25 cellular contexts compared by ENCODE assay signal in genomic region chr3:58441514-58442450, GRCh38.
"Had no signal": no experiment of that assay in that cellular context is flagged by ENCODE, and none has a peak within 500 bp of the region (broad histone marks: within the 10 kb centered on the region; RNA-seq: fewer than 3 reads in every experiment).

No MANE protein-coding gene starts in this region.

- DNase-seq: activated CD4-positive, alpha-beta T cell treated with anti-CD3 and anti-CD28 coated beads for 48 hours; activated CD4-positive, alpha-beta T cell treated with anti-CD3 and anti-CD28 coated beads, Interleukin-2, amount 50 U/mL, for 48 hours; activated CD4-positive, CD25-positive, alpha-beta regulatory T cell treated with anti-CD3 and anti-CD28 coated beads, Interleukin-2, amount 50 U/mL, for 72 hours; activated CD8-positive, alpha-beta memory T cell treated with anti-CD3 and anti-CD28 coated beads, Interleukin-2, amount 10 ng/mL, durations not matched to agents 7 days and 5 days; activated effector memory CD4-positive, alpha-beta T cell treated with anti-CD3 and anti-CD28 coated beads, Interleukin-2, amount 50 U/mL, for 16 hours; activated naive CD4-positive, alpha-beta T cell treated with Interleukin-2 at 50 U/mL for 16 hours; activated naive CD8-positive, alpha-beta T cell treated with anti-CD3 and anti-CD28 coated beads, Interleukin-2, amount 50 U/mL, for 24 hours; activated T-cell treated with anti-CD3 and anti-CD28 coated beads, Interleukin-2, amount 50 U/mL, for 24 hours; amniotic stem cell; MG63; MV-4-11; NCI-H1092 treated with DMSO at 0.1 percent for 48 hours; NCI-H1417 treated with DMSO at 0.1 percent for 48 hours; NCI-H1694; NCI-H2029 treated with DMSO at 0.1 percent for 48 hours; NCI-H510A treated with DMSO at 0.1 percent for 48 hours; NCI-H69; Peyer's patch; SHP77 had no signal

- H3K27ac Mint-ChIP-seq: activated CD8-positive, alpha-beta memory T cell treated with anti-CD3 and anti-CD28 coated beads, Interleukin-2, amount 10 ng/mL, durations not matched to agents 7 days and 5 days; activated naive CD4-positive, alpha-beta T cell treated with anti-CD3 and anti-CD28 coated beads, Interleukin-2, amount 50 U/mL, for 72 hours; activated naive CD8-positive, alpha-beta T cell treated with anti-CD3 and anti-CD28 coated beads, Interleukin-2, amount 50 U/mL, for 24 hours; activated T-cell treated with anti-CD3 and anti-CD28 coated beads, Interleukin-2, amount 50 U/mL, for 24 hours; T-helper 1 cell treated with Interleukin-12 subunit alpha and Interleukin-12 subunit beta and Interleukin-4 antibody, amounts not matched to agents 30 μg/mL and 1 μg/mL, for 36 hours had no signal

- H3K27me3 ChIP-seq: ascending aorta, MG63, Peyer's patch, SJSA1 had no signal

- H3K36me3 Mint-ChIP-seq: activated CD8-positive, alpha-beta memory T cell treated with anti-CD3 and anti-CD28 coated beads, Interleukin-2, amount 10 ng/mL, durations not matched to agents 7 days and 5 days; activated naive CD4-positive, alpha-beta T cell treated with anti-CD3 and anti-CD28 coated beads, Interleukin-2, amount 50 U/mL, for 72 hours; brain had no signal

- H3K4me2 ChIP-seq: KMS-11 had no signal

- H3K36me3 ChIP-seq: ascending aorta, MG63, Peyer's patch, SJSA1 had no signal

- H3K27ac ChIP-seq: ascending aorta, KMS-11, Peyer's patch, SJSA1 had no signal

- H3K4me1 ChIP-seq: ascending aorta, Peyer's patch, SJSA1 had no signal

- ATAC-seq: activated CD8-positive, alpha-beta memory T cell treated with anti-CD3 and anti-CD28 coated beads, Interleukin-2, amount 10 ng/mL, durations not matched to agents 7 days and 5 days; activated naive CD4-positive, alpha-beta T cell treated with anti-CD3 and anti-CD28 coated beads, Interleukin-2, amount 50 U/mL, for 72 hours; activated naive CD8-positive, alpha-beta T cell treated with anti-CD3 and anti-CD28 coated beads, Interleukin-2, amount 50 U/mL, for 24 hours had no signal

- H3K9me3 ChIP-seq: ascending aorta, MG63, Peyer's patch, SJSA1 had no signal

- H3K27me3 Mint-ChIP-seq: activated naive CD8-positive, alpha-beta T cell treated with anti-CD3 and anti-CD28 coated beads, Interleukin-2, amount 50 U/mL, for 24 hours; activated T-cell treated with anti-CD3 and anti-CD28 coated beads, Interleukin-2, amount 50 U/mL, for 24 hours had no signal

- H3K9me3 Mint-ChIP-seq: activated naive CD4-positive, alpha-beta T cell treated with anti-CD3 and anti-CD28 coated beads, Interleukin-2, amount 50 U/mL, for 72 hours; activated naive CD8-positive, alpha-beta T cell treated with anti-CD3 and anti-CD28 coated beads, Interleukin-2, amount 50 U/mL, for 24 hours; activated T-cell treated with anti-CD3 and anti-CD28 coated beads, Interleukin-2, amount 50 U/mL, for 24 hours; brain; T-helper 1 cell treated with Interleukin-12 subunit alpha and Interleukin-12 subunit beta and Interleukin-4 antibody, amounts not matched to agents 30 μg/mL and 1 μg/mL, for 36 hours had no signal

- H3K4me1 Mint-ChIP-seq: activated CD8-positive, alpha-beta memory T cell treated with anti-CD3 and anti-CD28 coated beads, Interleukin-2, amount 10 ng/mL, durations not matched to agents 7 days and 5 days; activated naive CD8-positive, alpha-beta T cell treated with anti-CD3 and anti-CD28 coated beads, Interleukin-2, amount 50 U/mL, for 24 hours had no signal

- H3K4me3 Mint-ChIP-seq: activated CD8-positive, alpha-beta memory T cell treated with anti-CD3 and anti-CD28 coated beads, Interleukin-2, amount 10 ng/mL, durations not matched to agents 7 days and 5 days; activated naive CD8-positive, alpha-beta T cell treated with anti-CD3 and anti-CD28 coated beads, Interleukin-2, amount 50 U/mL, for 24 hours; activated T-cell treated with anti-CD3 and anti-CD28 coated beads, Interleukin-2, amount 50 U/mL, for 24 hours; brain; T-helper 1 cell treated with Interleukin-12 subunit alpha and Interleukin-12 subunit beta and Interleukin-4 antibody, amounts not matched to agents 30 μg/mL and 1 μg/mL, for 36 hours had no signal

- H3K4me3 ChIP-seq: ascending aorta, MG63, Peyer's patch, SJSA1 had no signal

- H3K9ac ChIP-seq: KMS-11 had no signal
